8 cellular contexts compared by ENCODE assay signal in the genomic region with DNA sequence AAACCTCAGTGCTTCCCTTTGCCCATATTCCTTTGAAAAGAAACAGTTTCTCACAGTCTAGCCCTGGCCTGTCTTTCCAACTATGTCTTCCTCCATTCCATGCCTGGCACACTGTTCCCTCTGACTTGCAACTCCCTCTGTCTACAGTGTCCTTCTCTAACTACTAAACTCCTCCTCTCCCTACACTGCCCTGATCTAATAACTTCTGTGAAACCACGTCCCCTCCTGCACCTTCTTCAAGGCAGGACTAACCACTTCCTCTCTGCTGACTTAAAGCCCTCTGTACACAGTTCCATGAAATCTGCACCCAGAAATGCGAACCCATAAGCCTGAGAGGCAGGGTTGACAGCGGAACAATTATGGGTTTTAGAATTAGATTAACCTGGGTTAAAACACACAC.
DNase-seq lines count a peak whose midpoint lies in the region; ATAC-seq, FAIRE-seq and TF ChIP-seq lines count a peak whose summit lies in the region.

No MANE protein-coding gene starts in this region.

- H3K4me1 ChIP-seq in thymus (ENCODE audit: control insufficient read depth, insufficient read depth, low read length), result peaks cover 11% of the 10 kb centered on the region

- no peaks in the 10 kb centered on the region for H3K36me3 ChIP-seq in bronchial epithelial cell (ENCODE audit: control insufficient read depth, insufficient read depth, low read length)
- no peaks in the 10 kb centered on the region for H3K36me3 ChIP-seq in thymus (ENCODE audit: control insufficient read depth, insufficient read depth)

- H3K27ac ChIP-seq in thymus (ENCODE audit: low read depth), result peak overlapping the region; percentile 80

- no peaks in the 10 kb centered on the region for H3K27me3 ChIP-seq in bronchial epithelial cell (ENCODE audit: control insufficient read depth, insufficient read depth, low read length)
- H3K27me3 ChIP-seq in thymus (ENCODE audit: control insufficient read depth, insufficient read depth), result no peaks in the 10 kb centered on the region

- peak; percentile 93 for ATAC-seq in HG02678 (IDR thresholded peaks at IDR 0.05; ENCODE audit: unreplicated experiment)

- FAIRE-seq in bronchial epithelial cell (lab: Jason Lieb, UNC), result peak; percentile 83

- peak; percentile 27 to 30 for DNase-seq in activated CD4-positive, alpha-beta T cell treated with anti-CD3 and anti-CD28 coated beads for 4 hours
- DNase-seq in activated CD4-positive, alpha-beta T cell treated with anti-CD3 and anti-CD28 coated beads, Interleukin-2, amount 50 U/mL, for 1 hour, result no peak
- DNase-seq in NOMO-1 (lab: John Stamatoyannopoulos, UW; ENCODE audit: unreplicated experiment in 2 of 2) (peak; percentile 77 to 91), bronchial epithelial cell (ENCODE audit: low read depth) (peak; percentile 26), NCI-H187 treated with DMSO at 0.1 percent for 48 hours (lab: John Stamatoyannopoulos, UW) (no peak), NCI-H146 treated with DMSO at 0.1 percent for 48 hours (lab: John Stamatoyannopoulos, UW; ENCODE audit: unreplicated experiment) (no peak)

- WGBS in thymus, result 8% methylated on average over 3 of the region's 3 CpGs

- no peak for TF ChIP-seq CTCF in bronchial epithelial cell (IDR thresholded peaks at IDR 0.05; ENCODE audit: insufficient read depth, low read length, severe bottlenecking)

- H3K4me3 ChIP-seq in bronchial epithelial cell (ENCODE audit: low read depth, low read length) (no peak overlapping the region), thymus (ENCODE audit: low read length) (no peak overlapping the region)

- H3K9me3 ChIP-seq in thymus (ENCODE audit: control insufficient read depth), result no peaks in the 10 kb centered on the region

Comparison
In these comparisons a context has a peak if more than half of its experiments do, and no peak if none do; other contexts are left out.
1. DNase-seq: peak in activated CD4-positive, alpha-beta T cell treated with anti-CD3 and anti-CD28 coated beads for 4 hours (2 of 2), NOMO-1 (2 of 2) and bronchial epithelial cell (single experiment); none in activated CD4-positive, alpha-beta T cell treated with anti-CD3 and anti-CD28 coated beads, Interleukin-2, amount 50 U/mL, for 1 hour (single experiment), NCI-H187 treated with DMSO at 0.1 percent for 48 hours (single experiment) and NCI-H146 treated with DMSO at 0.1 percent for 48 hours (single experiment).